Comparison of ENCODE assay signal across 8 cellular contexts in genomic region chr4:102503301-102503746, GRCh38.
DNase-seq lines count a peak whose midpoint lies in the region; ATAC-seq lines count a peak whose summit lies in the region.

No MANE protein-coding gene starts in this region.

- H3K4me1 ChIP-seq in rectal smooth muscle tissue (ENCODE audit: control insufficient read depth, insufficient read depth, low read length), result peaks cover 16% of the 10 kb centered on the region

- DNase-seq in DMS153 (lab: John Stamatoyannopoulos, UW), result peak; percentile 7
- no peak for DNase-seq in DMS153 treated with DMSO at 0.1 percent for 48 hours (lab: John Stamatoyannopoulos, UW; ENCODE audit: unreplicated experiment)
- peak; percentile 37 for DNase-seq in NCI-H146 treated with DMSO at 0.1 percent for 48 hours (lab: John Stamatoyannopoulos, UW; ENCODE audit: unreplicated experiment)
- DNase-seq in 8988T, result no peak

- H3K4me3 ChIP-seq in rectal smooth muscle tissue (ENCODE audit: low read length), result peak overlapping the region; percentile 40

- H3K27ac ChIP-seq in cingulate gyrus (ENCODE audit: low read depth, low read length), result peak overlapping the region; percentile 21
- no peak overlapping the region for H3K27ac ChIP-seq in rectal smooth muscle tissue (ENCODE audit: low read depth, low read length)

- no peaks in the 10 kb centered on the region for H3K36me3 ChIP-seq in rectal smooth muscle tissue (ENCODE audit: control insufficient read depth, insufficient read depth, low read length)

- ATAC-seq in GM19455 (IDR thresholded peaks at IDR 0.05; ENCODE audit: unreplicated experiment), result no peak
- no peak for ATAC-seq in HG03095 (IDR thresholded peaks at IDR 0.05; ENCODE audit: unreplicated experiment)

- H3K27me3 ChIP-seq in rectal smooth muscle tissue (ENCODE audit: control insufficient read depth, insufficient read depth, low read length), result no peaks in the 10 kb centered on the region

- no peak overlapping the region for H3K9ac ChIP-seq in rectal smooth muscle tissue (ENCODE audit: low read length)

Comparison
In these comparisons a context has a peak if more than half of its experiments do, and no peak if none do; other contexts are left out.
1. DNase-seq: peak in DMS153 (single experiment) and NCI-H146 treated with DMSO at 0.1 percent for 48 hours (single experiment); none in DMS153 treated with DMSO at 0.1 percent for 48 hours (single experiment) and 8988T (single experiment).